In the genomic region with DNA sequence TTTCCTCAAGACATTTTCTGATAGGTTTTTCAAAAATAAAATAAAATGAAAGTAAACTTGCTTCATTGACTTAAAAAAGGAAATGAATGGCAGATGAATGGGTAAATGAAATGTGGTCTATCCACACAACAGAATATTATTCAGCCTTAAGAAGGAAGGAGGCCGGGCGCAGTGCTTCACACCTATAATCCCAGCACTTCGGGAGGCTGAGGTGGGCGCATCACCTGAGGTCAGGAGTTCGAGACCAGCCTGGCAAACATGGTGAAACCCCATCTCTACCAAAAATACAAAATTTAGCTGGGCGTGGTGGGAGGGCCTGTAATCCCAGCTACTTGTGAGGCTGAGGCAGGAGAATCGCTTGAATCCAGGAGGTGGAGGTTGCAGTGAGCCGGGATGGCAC, we compare ENCODE assay signal across 2 cellular contexts. TPM values are rescaled to one million over a fixed set of nuclear protein-coding genes. Genes with fewer than 3 reads are reported as not detected.
"Had no signal": no experiment of that assay in that cellular context is flagged by ENCODE, and none has a peak within 500 bp of the region (broad histone marks: within the 10 kb centered on the region; RNA-seq: fewer than 3 reads in every experiment).

No MANE protein-coding gene starts in this region.

RNA-seq across cellular contexts. Expression of a gene that starts 3.7 kb away (rescaled TPM):
- total RNA-seq: HT-29, IMR-90 had no signal
- polyA plus RNA-seq: IMR-90 had no signal
